Comparison of ENCODE assay signal across 15 cellular contexts in genomic region chr2:173522356-173522755, GRCh38.
DNase-seq lines count a peak whose midpoint lies in the region; ATAC-seq and TF ChIP-seq lines count a peak whose summit lies in the region.
"Had no signal": no experiment of that assay in that cellular context is flagged by ENCODE, and none has a peak within 500 bp of the region (broad histone marks: within the 10 kb centered on the region; RNA-seq: fewer than 3 reads in every experiment).

No MANE protein-coding gene starts in this region.

- no peak overlapping the region for H3K4me3 ChIP-seq in fibroblast of villous mesenchyme (ENCODE audit: low read depth, low read length)
- H3K4me3 ChIP-seq: BLaER1, GM12878 had no signal

- ATAC-seq in omental fat pad (ENCODE audit: low FRiP score) = no peak
- ATAC-seq in GM19324 (IDR thresholded peaks at IDR 0.05; ENCODE audit: low FRiP score, unreplicated experiment) = no peak
- ATAC-seq: GM12878 had no signal

- H3K36me3 Mint-ChIP-seq in nephron (ENCODE audit: low read depth) = no peaks in the 10 kb centered on the region
- H3K36me3 Mint-ChIP-seq: CD8-positive, alpha-beta memory T cell had no signal

- DNase-seq in NCI-H748 (lab: John Stamatoyannopoulos, UW; ENCODE audit: unreplicated experiment) (peak; percentile 30), NCI-H748 treated with DMSO at 0.1 percent for 48 hours (lab: John Stamatoyannopoulos, UW) (no peak), HEK293T (ENCODE audit: extremely low spot score) (no peak), fibroblast of villous mesenchyme (ENCODE audit: low read depth) (peak; percentile 3), omental fat pad (ENCODE audit: low spot score) (no peak), T-helper 9 cell (no peak)
- DNase-seq: 8988T; AML-193; Caco-2; CD8-positive, alpha-beta memory T cell; DND-41 had no signal

- CTCF ChIA-PET in HEK293T (lab: Yijun Ruan, JAX) = no interaction called here

- POLR2A ChIA-PET in HEK293T (lab: Yijun Ruan, JAX) = interaction anchor here (0.5 kb wide), 1 partner anchor 98 kb away, joined by 3 read pairs; no protein-coding TSS in a partner anchor

- peaks cover 11% of the 10 kb centered on the region for H3K4me1 Mint-ChIP-seq in nephron
- H3K4me1 Mint-ChIP-seq: CD8-positive, alpha-beta memory T cell had no signal

- H3K4me3 Mint-ChIP-seq in nephron = no peak overlapping the region
- H3K4me3 Mint-ChIP-seq: CD8-positive, alpha-beta memory T cell had no signal

- peaks cover 9% of the 10 kb centered on the region for H3K9me3 Mint-ChIP-seq in nephron

- H3K27ac Mint-ChIP-seq in nephron = peak overlapping the region in 2 of 3 experiments; percentile 1 to 18
- H3K27ac Mint-ChIP-seq: CD8-positive, alpha-beta memory T cell had no signal

- no peaks in the 10 kb centered on the region for H3K27me3 Mint-ChIP-seq in nephron (ENCODE audit: low read depth)

- TF ChIP-seq CTCF in fibroblast of villous mesenchyme (IDR thresholded peaks at IDR 0.05; ENCODE audit: insufficient read depth, low read depth, low read length) = no peak
- TF ChIP-seq CTCF in nephron (IDR thresholded peaks at IDR 0.05; ENCODE audit: unreplicated experiment in 3 of 3) = no peak
- TF ChIP-seq CTCF in omental fat pad (IDR thresholded peaks at IDR 0.05) = no peak

TF ChIP-seq in HEK293T, 16 proteins besides CTCF, POLR2A, EP300 and RAD21:
- TF ChIP-seq ZNF384 (IDR thresholded peaks at IDR 0.05) (peak; percentile 82), ELF4 (IDR thresholded peaks at IDR 0.05) (no peak), L3MBTL2 (conservative IDR thresholded peaks at IDR 0.05) (no peak), BHLHE40 (IDR thresholded peaks at IDR 0.05; ENCODE audit: borderline replicate concordance) (no peak)
TF ChIP-seq in HEK293T: peak in this region for 1.

Comparison
In these comparisons a context has a peak if more than half of its experiments do, and no peak if none do; other contexts are left out.
1. DNase-seq: peak in NCI-H748 (single experiment) and fibroblast of villous mesenchyme (single experiment); none in NCI-H748 treated with DMSO at 0.1 percent for 48 hours (single experiment), HEK293T (single experiment), omental fat pad (single experiment) and T-helper 9 cell (single experiment).